Comparison of ENCODE assay signal across 16 cellular contexts in the genomic region with DNA sequence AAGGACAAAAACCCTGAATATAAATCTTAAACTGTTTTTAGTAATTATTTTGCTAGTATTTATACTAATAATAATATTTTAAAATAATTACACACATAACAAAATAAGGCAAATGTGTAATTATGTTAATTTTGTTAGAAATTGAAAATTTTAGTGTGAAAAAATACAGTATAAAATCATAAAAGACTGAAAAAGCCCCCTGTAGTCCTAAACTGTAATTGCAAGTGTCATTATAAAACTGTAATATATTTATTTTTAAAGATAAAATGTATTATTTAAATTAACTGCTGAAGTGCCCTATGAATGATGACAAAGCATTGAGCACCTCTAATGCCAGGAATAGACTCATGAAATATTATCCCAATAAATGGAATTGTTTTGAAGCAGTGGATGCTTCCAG.
"Had no signal": no experiment of that assay in that cellular context is flagged by ENCODE, and none has a peak within 500 bp of the region (broad histone marks: within the 10 kb centered on the region; RNA-seq: fewer than 3 reads in every experiment).

No MANE protein-coding gene starts in this region.

- H3K4me1 ChIP-seq: ascending aorta, colonic mucosa, heart left ventricle, prostate gland, upper lobe of left lung had no signal

- FAIRE-seq: bronchial epithelial cell had no signal

- H3K9me3 ChIP-seq: ascending aorta, colonic mucosa, prostate gland, upper lobe of left lung had no signal

- H3K27ac ChIP-seq: ascending aorta, colonic mucosa, heart left ventricle, prostate gland, upper lobe of left lung had no signal

- H3K27ac Mint-ChIP-seq: activated CD8-positive, alpha-beta memory T cell treated with anti-CD3 and anti-CD28 coated beads, Interleukin-2, amount 10 ng/mL, durations not matched to agents 7 days and 5 days; activated naive CD4-positive, alpha-beta T cell treated with anti-CD3 and anti-CD28 coated beads, Interleukin-2, amount 10 ng/mL, durations not matched to agents 7 days and 5 days; activated T-cell treated with anti-CD3 and anti-CD28 coated beads, Interleukin-2, amount 50 U/mL, for 24 hours; immature natural killer cell; nephron progenitor cell had no signal

- H3K4me3 Mint-ChIP-seq: activated CD8-positive, alpha-beta memory T cell treated with anti-CD3 and anti-CD28 coated beads, Interleukin-2, amount 10 ng/mL, durations not matched to agents 7 days and 5 days; activated naive CD4-positive, alpha-beta T cell treated with anti-CD3 and anti-CD28 coated beads, Interleukin-2, amount 10 ng/mL, durations not matched to agents 7 days and 5 days; activated T-cell treated with anti-CD3 and anti-CD28 coated beads, Interleukin-2, amount 50 U/mL, for 24 hours; immature natural killer cell; nephron progenitor cell had no signal

- DNase-seq: activated CD8-positive, alpha-beta memory T cell treated with anti-CD3 and anti-CD28 coated beads, Interleukin-2, amount 10 ng/mL, durations not matched to agents 7 days and 5 days; activated naive CD4-positive, alpha-beta T cell treated with anti-CD3 and anti-CD28 coated beads, Interleukin-2, amount 10 ng/mL, durations not matched to agents 7 days and 5 days; activated T-cell treated with anti-CD3 and anti-CD28 coated beads, Interleukin-2, amount 50 U/mL, for 24 hours; colonic mucosa; effector CD4-positive, alpha-beta T cell; heart left ventricle; immature natural killer cell; mesendoderm; nephron progenitor cell; right cardiac atrium; small intestine; stimulated activated naive CD8-positive, alpha-beta T cell treated with anti-CD3 and anti-CD28 coated beads, Interleukin-15, Interleukin-2, amounts not matched to agents 100 U/mL and 50 U/mL, for 24 hours; upper lobe of left lung had no signal

- H3K36me3 Mint-ChIP-seq: activated CD8-positive, alpha-beta memory T cell treated with anti-CD3 and anti-CD28 coated beads, Interleukin-2, amount 10 ng/mL, durations not matched to agents 7 days and 5 days; activated naive CD4-positive, alpha-beta T cell treated with anti-CD3 and anti-CD28 coated beads, Interleukin-2, amount 10 ng/mL, durations not matched to agents 7 days and 5 days; immature natural killer cell had no signal

- H3K4me1 Mint-ChIP-seq: activated CD8-positive, alpha-beta memory T cell treated with anti-CD3 and anti-CD28 coated beads, Interleukin-2, amount 10 ng/mL, durations not matched to agents 7 days and 5 days; activated naive CD4-positive, alpha-beta T cell treated with anti-CD3 and anti-CD28 coated beads, Interleukin-2, amount 10 ng/mL, durations not matched to agents 7 days and 5 days; immature natural killer cell; nephron progenitor cell had no signal

- H3K27me3 Mint-ChIP-seq: activated CD8-positive, alpha-beta memory T cell treated with anti-CD3 and anti-CD28 coated beads, Interleukin-2, amount 10 ng/mL, durations not matched to agents 7 days and 5 days; activated naive CD4-positive, alpha-beta T cell treated with anti-CD3 and anti-CD28 coated beads, Interleukin-2, amount 10 ng/mL, durations not matched to agents 7 days and 5 days; activated T-cell treated with anti-CD3 and anti-CD28 coated beads, Interleukin-2, amount 50 U/mL, for 24 hours had no signal

- H3K27me3 ChIP-seq: ascending aorta, colonic mucosa, heart left ventricle, upper lobe of left lung had no signal

- H3K9me3 Mint-ChIP-seq: activated naive CD4-positive, alpha-beta T cell treated with anti-CD3 and anti-CD28 coated beads, Interleukin-2, amount 10 ng/mL, durations not matched to agents 7 days and 5 days had no signal
